In genomic region chrX:19870206-19870605, GRCh38 we compare ENCODE assay signal across 19 cellular contexts.
"Had no signal": no experiment of that assay in that cellular context is flagged by ENCODE, and none has a peak within 500 bp of the region (broad histone marks: within the 10 kb centered on the region; RNA-seq: fewer than 3 reads in every experiment).

No MANE protein-coding gene starts in this region.

- H3K4me2 ChIP-seq: smooth muscle cell had no signal

- H3K9me3 ChIP-seq: adrenal gland, esophagus muscularis mucosa, pancreas, tibial artery had no signal

- H3K36me3 ChIP-seq: adrenal gland, esophagus muscularis mucosa, pancreas, tibial artery had no signal

- H3K4me3 ChIP-seq: adrenal gland, esophagus muscularis mucosa, pancreas, smooth muscle cell, tibial artery had no signal

- DNase-seq: activated CD4-positive, alpha-beta T cell treated with anti-CD3 and anti-CD28 coated beads, Interleukin-2, amount 10 ng/mL, durations not matched to agents 7 days and 5 days; activated CD8-positive, alpha-beta memory T cell treated with anti-CD3 and anti-CD28 coated beads for 24 hours; activated CD8-positive, alpha-beta memory T cell treated with anti-CD3 and anti-CD28 coated beads, Interleukin-2, amount 50 U/mL, for 48 hours; activated gamma-delta T cell; activated T-cell treated with anti-CD3 and anti-CD28 coated beads, Interleukin-2, amount 50 U/mL, for 48 hours; adrenal gland; effector memory CD4-positive, alpha-beta T cell; mesendoderm; naive thymus-derived CD4-positive, alpha-beta T cell; pancreas; stimulated activated CD4-positive, alpha-beta T cell treated with anti-CD3 and anti-CD28 coated beads, Interleukin-4, amount 100 ng/mL, for 1 hour; tibial artery had no signal

- H3K27ac ChIP-seq: adrenal gland, esophagus muscularis mucosa, pancreas, tibial artery had no signal

- H3K36me3 Mint-ChIP-seq: activated naive CD4-positive, alpha-beta T cell treated with anti-CD3 and anti-CD28 coated beads, Interleukin-2, amount 50 U/mL, for 72 hours had no signal

- H3K9me3 Mint-ChIP-seq: activated naive CD4-positive, alpha-beta T cell treated with anti-CD3 and anti-CD28 coated beads, Interleukin-2, amount 50 U/mL, for 72 hours; naive thymus-derived CD4-positive, alpha-beta T cell had no signal

- H3K27ac Mint-ChIP-seq: activated naive CD4-positive, alpha-beta T cell treated with anti-CD3 and anti-CD28 coated beads, Interleukin-2, amount 50 U/mL, for 72 hours had no signal

- FAIRE-seq: bronchial epithelial cell, pancreas, urothelium cell line had no signal

- H3K4me1 ChIP-seq: adrenal gland, pancreas, tibial artery had no signal

- H3K27me3 Mint-ChIP-seq: activated CD4-positive, alpha-beta T cell treated with anti-CD3 and anti-CD28 coated beads, Interleukin-2, amount 10 ng/mL, durations not matched to agents 7 days and 5 days; naive thymus-derived CD4-positive, alpha-beta T cell had no signal

- ATAC-seq: activated CD4-positive, CD25-positive, alpha-beta regulatory T cell treated with anti-CD3 and anti-CD28 coated beads, Interleukin-2, amount 50 U/mL, for 24 hours; activated naive CD4-positive, alpha-beta T cell treated with anti-CD3 and anti-CD28 coated beads, Interleukin-2, amount 50 U/mL, for 72 hours; naive thymus-derived CD4-positive, alpha-beta T cell; pancreas; sciatic nerve had no signal

- H3K27me3 ChIP-seq: adrenal gland, esophagus muscularis mucosa, tibial artery had no signal

- H3K4me3 Mint-ChIP-seq: activated CD4-positive, alpha-beta T cell treated with anti-CD3 and anti-CD28 coated beads, Interleukin-2, amount 10 ng/mL, durations not matched to agents 7 days and 5 days had no signal
